In genomic region chr10:73865107-73865458, GRCh38 we compare ENCODE assay signal across 13 cellular contexts. TPM values are rescaled to one million over a fixed set of nuclear protein-coding genes. Genes with fewer than 3 reads are reported as not detected.
DNase-seq lines count a peak whose midpoint lies in the region; ATAC-seq and TF ChIP-seq lines count a peak whose summit lies in the region.
"Had no signal": no experiment of that assay in that cellular context is flagged by ENCODE, and none has a peak within 500 bp of the region (broad histone marks: within the 10 kb centered on the region; RNA-seq: fewer than 3 reads in every experiment).

No MANE protein-coding gene starts in this region.

- H4K91ac ChIP-seq in mesenchymal stem cell (ENCODE audit: low read length), result peak overlapping the region; percentile 12

- H2BK5ac ChIP-seq in mesenchymal stem cell (ENCODE audit: low read depth, low read length, poor library complexity, severe bottlenecking), result no peak overlapping the region

- no peak overlapping the region for H3K14ac ChIP-seq in mesenchymal stem cell (ENCODE audit: low read length in 2 of 2)

- DNase-seq in left ventricle myocardium inferior (no peak), Right ventricle myocardium inferior (ENCODE audit: missing footprints) (no peak), mesenchymal stem cell (no peak), NCI-H526 treated with DMSO at 0.1 percent for 48 hours (lab: John Stamatoyannopoulos, UW) (no peak), NCI-H2196 treated with DMSO at 0.1 percent for 48 hours (lab: John Stamatoyannopoulos, UW; ENCODE audit: unreplicated experiment) (no peak), RPMI8226 (no peak)
- no peak for DNase-seq in activated CD8-positive, alpha-beta T cell treated with anti-CD3 and anti-CD28 coated beads, Interleukin-2, amount 10 ng/mL, durations not matched to agents 7 days and 5 days
- DNase-seq: foreskin fibroblast, MG63, NCI-H774 had no signal

- no peaks in the 10 kb centered on the region for H3K27me3 Mint-ChIP-seq in activated CD8-positive, alpha-beta T cell treated with anti-CD3 and anti-CD28 coated beads, Interleukin-2, amount 10 ng/mL, durations not matched to agents 7 days and 5 days (ENCODE audit: low read depth)

- WGBS in mesenchymal stem cell, result 94% methylated on average over 8 of the region's 8 CpGs

- no peak overlapping the region for H2AFZ ChIP-seq in mesenchymal stem cell (ENCODE audit: low read depth, low read length)

- H3K79me1 ChIP-seq in mesenchymal stem cell (replicated peaks; ENCODE audit: low read length, poor library complexity, severe bottlenecking), result peaks cover 39% of the 10 kb centered on the region

- CTCF ChIA-PET in activated CD8-positive, alpha-beta T cell treated with anti-CD3 and anti-CD28 coated beads, Interleukin-2, amount 10 ng/mL, durations not matched to agents 7 days and 5 days (lab: Charles Lee), result interaction anchor here (0.7 to 13.9 kb wide), 5 partner anchors 8 to 216 kb away, joined by 3 to 228 read pairs (median 4); partner anchors contain the start of gene CAMK2G

- H3K4me3 Mint-ChIP-seq in activated CD8-positive, alpha-beta T cell treated with anti-CD3 and anti-CD28 coated beads, Interleukin-2, amount 10 ng/mL, durations not matched to agents 7 days and 5 days, result peak overlapping the region; percentile 80

- no peak overlapping the region for H3K9ac ChIP-seq in mesenchymal stem cell (ENCODE audit: low read length)

- H3K9me3 Mint-ChIP-seq in activated CD8-positive, alpha-beta T cell treated with anti-CD3 and anti-CD28 coated beads, Interleukin-2, amount 10 ng/mL, durations not matched to agents 7 days and 5 days (ENCODE audit: insufficient read depth), result no peaks in the 10 kb centered on the region

- no peak for ATAC-seq in Right ventricle myocardium inferior
- ATAC-seq in activated CD8-positive, alpha-beta T cell treated with anti-CD3 and anti-CD28 coated beads, Interleukin-2, amount 10 ng/mL, durations not matched to agents 7 days and 5 days, result no peak
- no peak for ATAC-seq in HG02610 (IDR thresholded peaks at IDR 0.05; ENCODE audit: unreplicated experiment)
- ATAC-seq: SK-N-SH treated with all-trans-retinoic acid at 6 μM for 48 hours had no signal

- H3K23ac ChIP-seq in mesenchymal stem cell (ENCODE audit: low read length in 2 of 2), result no peak overlapping the region

- H3K36me3 ChIP-seq in left ventricle myocardium inferior (peaks cover 22% of the 10 kb centered on the region), mesenchymal stem cell (ENCODE audit: control insufficient read depth in 1 of 2, insufficient read depth in 2 of 2, low read depth in 1 of 2, low read length in 2 of 2) (peaks cover 63 to 80% of the 10 kb centered on the region in 2 experiments)

- H3K18ac ChIP-seq in mesenchymal stem cell (ENCODE audit: low read depth in 1 of 2, low read length in 2 of 2), result no peak overlapping the region

- H3K27ac ChIP-seq in left ventricle myocardium inferior (replicated peaks) (peak overlapping the region; percentile 77), mesenchymal stem cell (ENCODE audit: low read length, poor library complexity, severe bottlenecking) (no peak overlapping the region)

- no peak for TF ChIP-seq CTCF in left ventricle myocardium inferior (IDR thresholded peaks at IDR 0.05; ENCODE audit: borderline replicate concordance)

- H3K4ac ChIP-seq in mesenchymal stem cell (ENCODE audit: low read depth in 1 of 2, low read length in 2 of 2), result no peak overlapping the region

- peaks cover 56% of the 10 kb centered on the region for H3K36me3 Mint-ChIP-seq in activated CD8-positive, alpha-beta T cell treated with anti-CD3 and anti-CD28 coated beads, Interleukin-2, amount 10 ng/mL, durations not matched to agents 7 days and 5 days (ENCODE audit: low read depth)

- H3K4me1 ChIP-seq in left ventricle myocardium inferior, result peaks cover 45% of the 10 kb centered on the region
- peaks cover 5% of the 10 kb centered on the region for H3K4me1 ChIP-seq in mesenchymal stem cell (ENCODE audit: control insufficient read depth, insufficient read depth, low read depth, low read length)
- H3K4me1 ChIP-seq: HAP-1 had no signal

- no peak overlapping the region for H2AK5ac ChIP-seq in mesenchymal stem cell (ENCODE audit: low read length, severe bottlenecking)

- H2BK120ac ChIP-seq in mesenchymal stem cell (ENCODE audit: low read depth, low read length), result no peak overlapping the region

- H3K4me3 ChIP-seq in left ventricle myocardium inferior, result no peak overlapping the region
- no peak overlapping the region for H3K4me3 ChIP-seq in mesenchymal stem cell (ENCODE audit: insufficient read depth in 1 of 2, low read depth in 1 of 2, low read length in 2 of 2)
- H3K4me3 ChIP-seq: HAP-1, MG63 had no signal

- POLR2A ChIA-PET in activated CD8-positive, alpha-beta T cell treated with anti-CD3 and anti-CD28 coated beads, Interleukin-2, amount 10 ng/mL, durations not matched to agents 7 days and 5 days (lab: Charles Lee), result interaction anchor here (1.2 to 2.4 kb wide), 5 partner anchors 8 to 15 kb away, joined by 6 to 14 read pairs (median 8); partner anchors contain the start of gene CAMK2G

- H4K8ac ChIP-seq in mesenchymal stem cell (ENCODE audit: low read length), result no peak overlapping the region

- H3K4me2 ChIP-seq in mesenchymal stem cell (ENCODE audit: low read length, poor library complexity, severe bottlenecking), result no peak overlapping the region

- H3K4me1 Mint-ChIP-seq in activated CD8-positive, alpha-beta T cell treated with anti-CD3 and anti-CD28 coated beads, Interleukin-2, amount 10 ng/mL, durations not matched to agents 7 days and 5 days (ENCODE audit: low read depth), result peaks cover 83% of the 10 kb centered on the region

- no peak overlapping the region for H2BK15ac ChIP-seq in mesenchymal stem cell (ENCODE audit: low read depth, poor library complexity, severe bottlenecking)

- peaks cover 25% of the 10 kb centered on the region for H3K27me3 ChIP-seq in left ventricle myocardium inferior (ENCODE audit: low read depth)
- H3K27me3 ChIP-seq in mesenchymal stem cell (ENCODE audit: control insufficient read depth in 1 of 2, insufficient read depth in 1 of 2, low read length in 2 of 2), result no peaks in the 10 kb centered on the region
- H3K27me3 ChIP-seq: MG63 had no signal

- H3K9me3 ChIP-seq in left ventricle myocardium inferior (replicated peaks) (no peaks in the 10 kb centered on the region), mesenchymal stem cell (ENCODE audit: control insufficient read depth, low read length) (no peaks in the 10 kb centered on the region)
- H3K9me3 ChIP-seq: HAP-1, MG63 had no signal

- peak overlapping the region; percentile 91 for H3K27ac Mint-ChIP-seq in activated CD8-positive, alpha-beta T cell treated with anti-CD3 and anti-CD28 coated beads, Interleukin-2, amount 10 ng/mL, durations not matched to agents 7 days and 5 days

- intact Hi-C loops in left ventricle myocardium inferior (cut with micrococcal nuclease), result no loop called here
- intact Hi-C loops in Right ventricle myocardium inferior (cut with DNase I), result no loop called here

- no peak overlapping the region for H2BK12ac ChIP-seq in mesenchymal stem cell (ENCODE audit: low read length in 2 of 2)

RNA-seq across cellular contexts. Expression of gene CAMK2G, which starts 9.3 kb away (rescaled TPM):
- total RNA-seq in left ventricle myocardium inferior, result 12.5 TPM
- total RNA-seq in Right ventricle myocardium inferior, result 11.7 TPM
- total RNA-seq in activated CD8-positive, alpha-beta T cell treated with anti-CD3 and anti-CD28 coated beads, Interleukin-2, amount 10 ng/mL, durations not matched to agents 7 days and 5 days, result 10 to 100 TPM; 43.2 to 48.4 TPM
- polyA plus RNA-seq in mesenchymal stem cell (2013, experiment 1 of 2), result 17.2 TPM
- polyA plus RNA-seq in mesenchymal stem cell (2013, experiment 2 of 2), result 16.4 TPM

RNA-seq across cellular contexts. Expression of gene PLAU, which starts 45.8 kb away (rescaled TPM):
- total RNA-seq in left ventricle myocardium inferior (4.9 TPM), Right ventricle myocardium inferior (8.5 TPM)
- total RNA-seq in activated CD8-positive, alpha-beta T cell treated with anti-CD3 and anti-CD28 coated beads, Interleukin-2, amount 10 ng/mL, durations not matched to agents 7 days and 5 days, result 1 to 10 TPM; 1.1 to 1.6 TPM
- 1,126 TPM for polyA plus RNA-seq in mesenchymal stem cell (2013, experiment 1 of 2)
- 1,146 TPM for polyA plus RNA-seq in mesenchymal stem cell (2013, experiment 2 of 2)

RNA-seq across cellular contexts. Expression of gene NDST2, which starts 53.7 kb away (rescaled TPM):
- 11.2 TPM for total RNA-seq in left ventricle myocardium inferior
- total RNA-seq in Right ventricle myocardium inferior, result 10.5 TPM
- 10 to 100 TPM; 60.7 to 61.1 TPM for total RNA-seq in activated CD8-positive, alpha-beta T cell treated with anti-CD3 and anti-CD28 coated beads, Interleukin-2, amount 10 ng/mL, durations not matched to agents 7 days and 5 days
- polyA plus RNA-seq in mesenchymal stem cell (2013, experiment 1 of 2), result 16.6 TPM
- polyA plus RNA-seq in mesenchymal stem cell (2013, experiment 2 of 2), result 16.7 TPM
